Comparison of ENCODE assay signal across 8 cellular contexts in genomic region chr12:104286538-104287482, GRCh38.
DNase-seq lines count a peak whose midpoint lies in the region; ATAC-seq and TF ChIP-seq lines count a peak whose summit lies in the region.

No MANE protein-coding gene starts in this region.

- ATAC-seq in GM19025 (IDR thresholded peaks at IDR 0.05; ENCODE audit: low read depth, unreplicated experiment): peak; percentile 89
- ATAC-seq in HG03280 (IDR thresholded peaks at IDR 0.05; ENCODE audit: unreplicated experiment): peak; percentile 88
- ATAC-seq in activated CD4-positive, CD25-positive, alpha-beta regulatory T cell treated with anti-CD3 and anti-CD28 coated beads, Interleukin-2, amount 50 U/mL, for 24 hours: peak; percentile 88 to 89

- peak overlapping the region; percentile 88 for H3K4me3 ChIP-seq in AG10803 (ENCODE audit: low read length)

- peak; percentile 98 for DNase-seq in AG10803 (ENCODE audit: low read depth)
- peak; percentile 97 for DNase-seq in NCI-H345 (lab: John Stamatoyannopoulos, UW)
- DNase-seq in cerebellar cortex (ENCODE audit: low spot score): peak; percentile 98
- DNase-seq in islet precursor cell: peak; percentile 99
- DNase-seq in stimulated activated CD4-positive, alpha-beta T cell treated with anti-CD3 and anti-CD28 coated beads, Interleukin-12 subunit alpha, Interleukin-12 subunit beta, amount 100 ng/mL, for 48 hours (ENCODE audit: low read depth in 2 of 3, low spot score in 1 of 3): peak; percentile 76 to 88 (median 83)

- TF ChIP-seq CTCF in AG10803 (conservative IDR thresholded peaks at IDR 0.05; ENCODE audit: low read length): 0 out of 2 replicates have a peak, but pooled peaks have one; percentile 4

Comparison
In these comparisons a context has a peak if more than half of its experiments do, and no peak if none do; other contexts are left out.
1. Peak in every context shown above with its lines: DNase-seq, ATAC-seq and H3K4me3 ChIP-seq.